23 cellular contexts compared by ENCODE assay signal in genomic region chr6:15510121-15510520, GRCh38.
DNase-seq lines count a peak whose midpoint lies in the region; ATAC-seq and TF ChIP-seq lines count a peak whose summit lies in the region.
"Had no signal": no experiment of that assay in that cellular context is flagged by ENCODE, and none has a peak within 500 bp of the region (broad histone marks: within the 10 kb centered on the region; RNA-seq: fewer than 3 reads in every experiment).

No MANE protein-coding gene starts in this region.

- DNase-seq in activated T-cell treated with anti-CD3 and anti-CD28 coated beads, Interleukin-2, amount 50 U/mL, for 24 hours = no peak
- DNase-seq in activated T-cell treated with anti-CD3 and anti-CD28 coated beads, Interleukin-2, amount 50 U/mL, for 48 hours = no peak
- DNase-seq in RWPE1 (ENCODE audit: low spot score) (no peak), immature natural killer cell (no peak), T-cell (no peak)
- no peak for DNase-seq in stimulated activated effector memory CD8-positive, alpha-beta T cell treated with anti-CD3 and anti-CD28 coated beads, Interleukin-12 subunit alpha, Interleukin-12 subunit beta, amount 100 ng/mL, for 72 hours (ENCODE audit: low spot score in 2 of 2)
- DNase-seq: activated CD4-positive, alpha-beta T cell treated with anti-CD3 and anti-CD28 coated beads for 1 hour; activated CD8-positive, alpha-beta memory T cell treated with anti-CD3 and anti-CD28 coated beads, Interleukin-2, amount 10 ng/mL, durations not matched to agents 7 days and 5 days; cortex of kidney; DMS153; foreskin fibroblast; heart right ventricle; mammary epithelial cell; NCI-H1436; NCI-H345; NCI-H748 treated with DMSO at 0.1 percent for 48 hours had no signal

- POLR2A ChIA-PET in RWPE1 (lab: Yijun Ruan, JAX; ENCODE audit: low non-redundant PET) = no interaction called here
- POLR2A ChIA-PET in T-cell (lab: Charles Lee) = no interaction called here

- H3K27ac ChIP-seq in RWPE1 = peak overlapping the region; percentile 48
- H3K27ac ChIP-seq: A549, heart right ventricle, neural progenitor cell, tibial artery had no signal

- no peak overlapping the region for H3K4me3 Mint-ChIP-seq in activated T-cell treated with anti-CD3 and anti-CD28 coated beads, Interleukin-2, amount 50 U/mL, for 24 hours
- H3K4me3 Mint-ChIP-seq in immature natural killer cell = no peak overlapping the region
- H3K4me3 Mint-ChIP-seq in stimulated activated effector memory CD8-positive, alpha-beta T cell treated with anti-CD3 and anti-CD28 coated beads, Interleukin-12 subunit alpha, Interleukin-12 subunit beta, amount 100 ng/mL, for 72 hours = no peak overlapping the region
- H3K4me3 Mint-ChIP-seq in T-cell = no peak overlapping the region
- H3K4me3 Mint-ChIP-seq: activated CD8-positive, alpha-beta memory T cell treated with anti-CD3 and anti-CD28 coated beads, Interleukin-2, amount 10 ng/mL, durations not matched to agents 7 days and 5 days; activated naive CD4-positive, alpha-beta T cell treated with anti-CD3 and anti-CD28 coated beads, Interleukin-2, amount 50 U/mL, for 24 hours; neural progenitor cell had no signal

- CTCF ChIA-PET in RWPE1 (lab: Yijun Ruan, JAX) = no interaction called here
- CTCF ChIA-PET in T-cell (lab: Charles Lee) = no interaction called here

- H3K36me3 Mint-ChIP-seq in activated T-cell treated with anti-CD3 and anti-CD28 coated beads, Interleukin-2, amount 50 U/mL, for 24 hours (ENCODE audit: low read depth) = peaks cover 99% of the 10 kb centered on the region
- peaks cover 13 to 36% (median 24%) of the 10 kb centered on the region in 3 donors for H3K36me3 Mint-ChIP-seq in immature natural killer cell
- H3K36me3 Mint-ChIP-seq in stimulated activated effector memory CD8-positive, alpha-beta T cell treated with anti-CD3 and anti-CD28 coated beads, Interleukin-12 subunit alpha, Interleukin-12 subunit beta, amount 100 ng/mL, for 72 hours = peaks cover 100% of the 10 kb centered on the region
- H3K36me3 Mint-ChIP-seq in T-cell = peaks cover 57% of the 10 kb centered on the region

- no peaks in the 10 kb centered on the region for H3K27me3 Mint-ChIP-seq in activated T-cell treated with anti-CD3 and anti-CD28 coated beads, Interleukin-2, amount 50 U/mL, for 24 hours
- H3K27me3 Mint-ChIP-seq in immature natural killer cell (ENCODE audit: low read depth in 3 of 3) (peaks cover 21 to 29% (median 26%) of the 10 kb centered on the region in 3 donors), T-cell (no peaks in the 10 kb centered on the region)
- H3K27me3 Mint-ChIP-seq: activated CD8-positive, alpha-beta memory T cell treated with anti-CD3 and anti-CD28 coated beads, Interleukin-2, amount 10 ng/mL, durations not matched to agents 7 days and 5 days; activated naive CD4-positive, alpha-beta T cell treated with anti-CD3 and anti-CD28 coated beads, Interleukin-2, amount 50 U/mL, for 24 hours had no signal

- ATAC-seq in stimulated activated effector memory CD8-positive, alpha-beta T cell treated with anti-CD3 and anti-CD28 coated beads, Interleukin-12 subunit alpha, Interleukin-12 subunit beta, amount 100 ng/mL, for 72 hours = no peak
- no peak for ATAC-seq in T-cell (replicated peaks in 1 of 4)
- ATAC-seq in GM19328 (IDR thresholded peaks at IDR 0.05; ENCODE audit: unreplicated experiment) = no peak
- ATAC-seq in GM21717 (IDR thresholded peaks at IDR 0.05; ENCODE audit: unreplicated experiment) = no peak
- ATAC-seq: A549; activated CD8-positive, alpha-beta memory T cell treated with anti-CD3 and anti-CD28 coated beads, Interleukin-2, amount 10 ng/mL, durations not matched to agents 7 days and 5 days; esophagus mucosa; heart right ventricle had no signal

- TF ChIP-seq CTCF in RWPE1 (conservative IDR thresholded peaks at IDR 0.05; ENCODE audit: low read depth) = no peak

- H3K4me1 Mint-ChIP-seq in activated T-cell treated with anti-CD3 and anti-CD28 coated beads, Interleukin-2, amount 50 U/mL, for 24 hours (ENCODE audit: low read depth) = peaks cover 2% of the 10 kb centered on the region
- H3K4me1 Mint-ChIP-seq in immature natural killer cell = peaks cover 51 to 69% of the 10 kb centered on the region in 2 donors
- peaks cover 21% of the 10 kb centered on the region for H3K4me1 Mint-ChIP-seq in stimulated activated effector memory CD8-positive, alpha-beta T cell treated with anti-CD3 and anti-CD28 coated beads, Interleukin-12 subunit alpha, Interleukin-12 subunit beta, amount 100 ng/mL, for 72 hours
- peaks cover 0 to 20% (median 0%) of the 10 kb centered on the region in 3 donors for H3K4me1 Mint-ChIP-seq in T-cell
- H3K4me1 Mint-ChIP-seq: activated CD8-positive, alpha-beta memory T cell treated with anti-CD3 and anti-CD28 coated beads, Interleukin-2, amount 10 ng/mL, durations not matched to agents 7 days and 5 days had no signal

- H3K9me3 Mint-ChIP-seq in activated T-cell treated with anti-CD3 and anti-CD28 coated beads, Interleukin-2, amount 50 U/mL, for 24 hours = no peaks in the 10 kb centered on the region
- H3K9me3 Mint-ChIP-seq in immature natural killer cell (no peaks in the 10 kb centered on the region), T-cell (no peaks in the 10 kb centered on the region)
- no peaks in the 10 kb centered on the region for H3K9me3 Mint-ChIP-seq in stimulated activated effector memory CD8-positive, alpha-beta T cell treated with anti-CD3 and anti-CD28 coated beads, Interleukin-12 subunit alpha, Interleukin-12 subunit beta, amount 100 ng/mL, for 72 hours
- H3K9me3 Mint-ChIP-seq: activated naive CD4-positive, alpha-beta T cell treated with anti-CD3 and anti-CD28 coated beads, Interleukin-2, amount 50 U/mL, for 24 hours; neural progenitor cell had no signal

- peak overlapping the region; percentile 86 for H3K27ac Mint-ChIP-seq in activated T-cell treated with anti-CD3 and anti-CD28 coated beads, Interleukin-2, amount 50 U/mL, for 24 hours
- peak overlapping the region in 4 of 6 donors; percentile 18 to 81 (median 62) for H3K27ac Mint-ChIP-seq in immature natural killer cell
- H3K27ac Mint-ChIP-seq in stimulated activated effector memory CD8-positive, alpha-beta T cell treated with anti-CD3 and anti-CD28 coated beads, Interleukin-12 subunit alpha, Interleukin-12 subunit beta, amount 100 ng/mL, for 72 hours = peak overlapping the region; percentile 81
- peak overlapping the region in 1 of 2 donors; percentile 52 for H3K27ac Mint-ChIP-seq in T-cell
- H3K27ac Mint-ChIP-seq: neural progenitor cell had no signal
